ENCODE assay signal across 8 cellular contexts in the genomic region with DNA sequence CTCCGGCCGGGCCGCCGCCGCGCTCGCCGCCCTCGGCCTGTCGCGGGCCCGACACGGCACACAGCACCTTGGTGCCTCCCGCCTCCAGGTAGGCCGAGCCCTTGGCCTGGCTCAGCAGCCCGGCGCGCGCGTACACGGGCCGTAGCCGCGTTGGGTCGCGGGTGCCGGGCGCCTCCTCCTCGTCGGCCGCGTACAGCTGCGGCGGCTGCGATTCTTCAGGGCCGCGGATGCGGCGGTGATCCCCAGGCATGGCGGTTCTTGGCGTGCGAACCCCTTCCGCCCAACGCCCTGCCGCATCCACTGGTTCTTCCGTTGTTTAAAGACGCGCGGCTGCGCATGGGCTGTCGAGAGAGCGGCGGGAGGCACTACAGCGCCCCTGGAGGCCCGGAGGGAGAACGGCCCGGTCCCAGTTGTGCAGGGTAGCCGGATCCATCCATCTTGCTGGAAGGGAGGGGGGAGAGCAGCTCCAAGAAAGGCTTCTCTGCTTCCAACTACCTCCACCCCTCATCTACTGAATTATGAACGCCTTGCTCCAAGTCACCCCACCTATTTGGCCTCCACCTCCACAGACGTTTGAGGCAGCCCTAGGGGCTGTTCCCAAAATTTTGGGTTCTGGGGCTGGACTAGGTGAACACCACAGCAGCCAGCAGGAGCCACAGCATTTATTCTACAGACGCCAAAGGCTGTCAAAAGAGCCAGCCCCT. TPM values are rescaled to one million over a fixed set of nuclear protein-coding genes. Genes with fewer than 3 reads are reported as not detected.
DNase-seq lines count a peak whose midpoint lies in the region; ATAC-seq and TF ChIP-seq lines count a peak whose summit lies in the region.

Gene EXOSC6, minus strand, starts transcription at position 290 of the 704 bp plus-strand sequence. Its CDS starts 40 bp downstream, at position 250.

- H3K27me3 ChIP-seq in BE2C: no peaks in the 10 kb centered on the region
- H3K27me3 ChIP-seq in kidney epithelial cell (ENCODE audit: control insufficient read depth, insufficient read depth, low read length): no peaks in the 10 kb centered on the region

- peak; percentile 96 for DNase-seq in BE2C
- DNase-seq in NCI-H446 treated with DMSO at 0.1 percent for 48 hours (lab: John Stamatoyannopoulos, UW): peak; percentile 72
- peak; percentile 92 for DNase-seq in cerebellar cortex (ENCODE audit: low spot score)
- peak; percentile 58 for DNase-seq in kidney epithelial cell (ENCODE audit: low read depth)
- DNase-seq in stimulated activated CD4-positive, alpha-beta T cell treated with anti-CD3 and anti-CD28 coated beads, Interleukin-15, amount 100 ng/mL, for 24 hours: peak; percentile 94

- H3K4me1 ChIP-seq in BE2C: no peaks in the 10 kb centered on the region; the same call in 1 of the 2 replicates

- peaks cover 54% of the 10 kb centered on the region for H3K36me3 ChIP-seq in BE2C
- H3K36me3 ChIP-seq in kidney epithelial cell (ENCODE audit: control insufficient read depth, insufficient read depth, low read length): peaks cover 6% of the 10 kb centered on the region

- H3K4me3 ChIP-seq in BE2C (ENCODE audit: low read depth, low read length) (peak within 1 kb of the TSS; percentile 80), kidney epithelial cell (ENCODE audit: low read depth, low read length) (peak within 1 kb of the TSS; percentile 79)

- peak; percentile 89 for TF ChIP-seq CTCF in BE2C (IDR thresholded peaks at IDR 0.05; ENCODE audit: low read depth, low read length)
- TF ChIP-seq CTCF in kidney epithelial cell (IDR thresholded peaks at IDR 0.05; ENCODE audit: insufficient read depth, low read length, poor library complexity, severe bottlenecking): peak; percentile 87

- TF ChIP-seq POLR2A in GM19193 (IDR thresholded peaks at IDR 0.05; ENCODE audit: extremely low read depth, insufficient read depth, insufficient read length): peak; percentile 90

- H3K9me3 ChIP-seq in BE2C: no peaks in the 10 kb centered on the region

- ATAC-seq in HG03432 (IDR thresholded peaks at IDR 0.05; ENCODE audit: unreplicated experiment): peak; percentile 94
- ATAC-seq in activated CD4-positive, CD25-positive, alpha-beta regulatory T cell treated with anti-CD3 and anti-CD28 coated beads, Interleukin-2, amount 50 U/mL, for 24 hours: peak; percentile 90

RNA-seq across cellular contexts. Expression of gene EXOSC6, which starts in this region (rescaled TPM):
- 17.9 TPM for polyA plus RNA-seq in BE2C (2012; ENCODE audit: insufficient read depth, insufficient read length, low read depth)
- total RNA-seq in kidney epithelial cell: 42.7 and 44.1 TPM in 2 replicates

Comparison
In these comparisons a context has a peak if more than half of its experiments do, and no peak if none do; other contexts are left out.
1. Peak in every context shown above with its lines: DNase-seq, ATAC-seq and H3K4me3 ChIP-seq.